Comparison of ENCODE assay signal across 8 cellular contexts in the genomic region with DNA sequence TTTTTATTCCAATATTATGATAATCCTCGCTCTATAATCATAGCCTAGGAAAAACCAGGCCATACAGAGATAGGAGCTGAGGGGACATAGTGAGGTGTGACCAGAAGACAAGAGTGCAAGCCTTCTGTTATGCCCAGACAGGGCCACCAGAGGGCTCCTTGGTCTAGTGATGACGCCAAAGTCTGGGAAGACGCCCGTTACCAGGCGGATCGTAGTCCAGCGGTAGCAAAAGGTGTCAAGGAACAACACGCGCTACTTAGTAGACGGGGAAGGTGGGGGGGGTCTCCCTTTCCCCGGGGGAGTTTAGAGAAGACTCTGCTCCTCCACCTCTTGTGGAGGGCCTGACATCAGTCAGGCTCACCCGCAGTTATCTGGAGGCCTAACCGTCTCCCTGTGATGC.
DNase-seq lines count a peak whose midpoint lies in the region; ATAC-seq and TF ChIP-seq lines count a peak whose summit lies in the region.
"Not testable (repeated sequence)": the region's sequence is repeated elsewhere in the genome, so short reads cannot be mapped to it uniquely, and the experiment has no call there.

No MANE protein-coding gene starts in this region.

- not testable (repeated sequence) for H3K4me3 ChIP-seq in BE2C (ENCODE audit: low read depth, low read length); NB4 (ENCODE audit: low read depth, low read length); fibroblast of mammary gland (ENCODE audit: control insufficient read depth, low read depth, low read length)

- TF ChIP-seq POLR2A in NB4 (IDR thresholded peaks at IDR 0.05; ENCODE audit: extremely low read depth, insufficient read length) = not testable (repeated sequence)

- not testable (repeated sequence) for H3K9me3 ChIP-seq in BE2C

- not testable (repeated sequence) for H3K36me3 ChIP-seq in BE2C

- not testable (repeated sequence) for H3K27ac ChIP-seq in RWPE1

- not testable (repeated sequence) for ATAC-seq in stimulated activated naive CD8-positive, alpha-beta T cell treated with anti-CD3 and anti-CD28 coated beads, Interleukin-15, Interleukin-2, amounts not matched to agents 100 U/mL and 50 U/mL, for 24 hours

- POLR2A ChIA-PET in RWPE1 (lab: Yijun Ruan, JAX; ENCODE audit: low non-redundant PET) = not testable (repeated sequence)

- DNase-seq in BE2C (peak; percentile 31), NB4 (ENCODE audit: low read depth) (peak; percentile 28), fibroblast of mammary gland (ENCODE audit: low read depth) (peak; percentile 22), left kidney (ENCODE audit: low read depth, low spot score) (peak; percentile 23)
- DNase-seq in RWPE1 (ENCODE audit: low spot score) = not testable (repeated sequence)
- DNase-seq in activated T-cell treated with anti-CD3 and anti-CD28 coated beads, Interleukin-2, amount 50 U/mL, for 48 hours = peak; percentile 19 to 22
- DNase-seq in stimulated activated naive CD8-positive, alpha-beta T cell treated with anti-CD3 and anti-CD28 coated beads, Interleukin-15, Interleukin-2, amounts not matched to agents 100 U/mL and 50 U/mL, for 24 hours = peak; percentile 7

- TF ChIP-seq CTCF in BE2C (IDR thresholded peaks at IDR 0.05; ENCODE audit: low read depth, low read length) = peak; percentile 23; the same call in 1 of the 2 replicates
- TF ChIP-seq CTCF in GM12873 (IDR thresholded peaks at IDR 0.05; ENCODE audit: insufficient read depth, low read depth, low read length, missing control alignments) = peak; percentile 21
- peak; percentile 8 for TF ChIP-seq CTCF in NB4 (IDR thresholded peaks at IDR 0.05; ENCODE audit: low read depth, low read length)
- 0 out of 2 replicates have a peak, but pooled peaks have one; percentile 16 for TF ChIP-seq CTCF in RWPE1 (conservative IDR thresholded peaks at IDR 0.05; ENCODE audit: low read depth)
- TF ChIP-seq CTCF in fibroblast of mammary gland (conservative IDR thresholded peaks at IDR 0.05; ENCODE audit: control insufficient read depth, insufficient read depth, low read depth, low read length) = peak; percentile 21

- CTCF ChIA-PET in RWPE1 (lab: Yijun Ruan, JAX) = interaction anchor here (0.6 kb wide), 1 partner anchor 81 kb away, joined by 3 read pairs; no protein-coding TSS in a partner anchor

- not testable (repeated sequence) for H3K4me1 ChIP-seq in BE2C

- not testable (repeated sequence) for H3K27me3 ChIP-seq in BE2C
